In the genomic region with DNA sequence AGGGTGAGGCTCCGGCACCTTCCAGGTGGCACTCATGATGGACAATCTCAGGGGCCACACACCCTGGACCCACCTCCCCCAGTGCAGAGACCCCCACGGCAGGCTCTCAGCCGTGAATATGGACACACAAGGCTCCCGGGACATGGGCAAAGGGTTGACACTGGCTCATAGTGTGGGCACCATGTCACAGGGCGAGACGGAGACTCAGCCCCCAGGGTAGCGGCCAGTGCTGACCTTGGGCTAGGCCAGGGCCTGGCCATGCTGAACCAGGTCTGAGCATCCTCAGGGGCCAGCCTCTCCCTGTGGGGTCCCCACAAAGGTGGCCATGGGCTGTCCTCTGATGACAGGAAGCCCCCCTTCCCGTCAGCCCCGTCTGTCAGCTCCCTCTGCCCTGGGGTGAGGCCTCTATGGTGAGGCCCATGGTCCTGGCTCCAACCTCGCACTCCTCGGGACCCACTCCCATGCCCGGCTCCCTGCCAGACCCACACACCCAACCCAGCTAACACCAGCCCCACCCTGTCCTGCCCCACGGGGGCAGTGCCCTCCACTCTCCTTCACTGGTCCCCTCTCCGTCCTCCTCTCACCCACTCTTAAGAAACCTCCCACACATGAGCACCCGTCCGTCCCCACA, we compare ENCODE assay signal across 17 cellular contexts. TPM values are rescaled to one million over a fixed set of nuclear protein-coding genes. Genes with fewer than 3 reads are reported as not detected.
DNase-seq lines count a peak whose midpoint lies in the region; ATAC-seq and TF ChIP-seq lines count a peak whose summit lies in the region.
"Had no signal": no experiment of that assay in that cellular context is flagged by ENCODE, and none has a peak within 500 bp of the region (broad histone marks: within the 10 kb centered on the region; RNA-seq: fewer than 3 reads in every experiment).

No MANE protein-coding gene starts in this region.

- H3K23ac ChIP-seq in neuronal stem cell (ENCODE audit: low read depth, low read length, poor library complexity) (no peak overlapping the region), mesendoderm (ENCODE audit: low read length) (no peak overlapping the region)

- peak overlapping the region; percentile 56 for H3K14ac ChIP-seq in neuronal stem cell (ENCODE audit: low read length)

- H3K36me3 Mint-ChIP-seq in natural killer cell: no peaks in the 10 kb centered on the region
- no peaks in the 10 kb centered on the region for H3K36me3 Mint-ChIP-seq in natural killer cell treated with Interleukin-12 subunit alpha and Interleukin-12 subunit beta and Interleukin-15 and Interleukin-18, amount 100 ng/mL, for 72 hours
- H3K36me3 Mint-ChIP-seq: naive B cell; stimulated activated effector memory CD8-positive, alpha-beta T cell treated with anti-CD3 and anti-CD28 coated beads, Interleukin-12 subunit alpha, Interleukin-12 subunit beta, amount 100 ng/mL, for 72 hours had no signal

- no peak overlapping the region for H4K8ac ChIP-seq in neuronal stem cell (ENCODE audit: low read depth, low read length)
- H4K8ac ChIP-seq in mesendoderm (ENCODE audit: low read depth, low read length): no peak overlapping the region

- no CpG with 5 or more reads among the region's 16 CpGs for WGBS in neuronal stem cell (ENCODE audit: extremely low coverage in 2 of 2, insufficient read length in 2 of 2, insufficient replicate concordance in 1 of 2), 2 donors
- WGBS in mesendoderm (ENCODE audit: extremely low coverage, insufficient coverage, low lambda C conversion rate): no CpG with 5 or more reads among the region's 16 CpGs

- H2BK5ac ChIP-seq in neuronal stem cell (ENCODE audit: low read length) (no peak overlapping the region), mesendoderm (ENCODE audit: low read length) (no peak overlapping the region)

- no peaks in the 10 kb centered on the region for H3K79me1 ChIP-seq in neuronal stem cell (ENCODE audit: low read depth, low read length)
- H3K79me1 ChIP-seq in mesendoderm (ENCODE audit: low read length): no peaks in the 10 kb centered on the region

- no peak overlapping the region for H3K4me3 ChIP-seq in neuronal stem cell (ENCODE audit: low read length in 2 of 2)
- H3K4me3 ChIP-seq in mesendoderm (ENCODE audit: low read length): no peak overlapping the region
- H3K4me3 ChIP-seq: breast epithelium, skin epidermis had no signal

- no peak for TF ChIP-seq CTCF in natural killer cell (IDR thresholded peaks at IDR 0.05)

- H2BK12ac ChIP-seq in neuronal stem cell (ENCODE audit: low read length): peak overlapping the region; percentile 41

- H3K4me1 ChIP-seq in neuronal stem cell (ENCODE audit: control insufficient read depth in 2 of 2, insufficient read depth in 1 of 2, low read depth in 1 of 2, low read length in 2 of 2) (peaks cover 0 to 14% of the 10 kb centered on the region in 2 donors), mesendoderm (ENCODE audit: control insufficient read depth, low read depth, low read length) (no peaks in the 10 kb centered on the region)
- H3K4me1 ChIP-seq: breast epithelium, parathyroid adenoma had no signal

- H3K9me3 Mint-ChIP-seq in natural killer cell: no peaks in the 10 kb centered on the region
- no peaks in the 10 kb centered on the region for H3K9me3 Mint-ChIP-seq in natural killer cell treated with Interleukin-12 subunit alpha and Interleukin-12 subunit beta and Interleukin-15 and Interleukin-18, amount 100 ng/mL, for 72 hours
- H3K9me3 Mint-ChIP-seq: activated T-helper 2 cell treated with anti-CD3 and anti-CD28 coated beads, Interferon-gamma antibody, Interleukin-2, Interleukin-4, amounts not matched to agents 10 μg/mL and 5 μg/mL and 100 μg/mL, durations not matched to agents 14 hours and 24 hours and 36 hours; naive B cell; stimulated activated effector memory CD8-positive, alpha-beta T cell treated with anti-CD3 and anti-CD28 coated beads, Interleukin-12 subunit alpha, Interleukin-12 subunit beta, amount 100 ng/mL, for 72 hours had no signal

- H3K36me3 ChIP-seq in neuronal stem cell (replicated peaks in 1 of 2; ENCODE audit: control insufficient read depth in 2 of 2, insufficient read depth in 2 of 2, low read length in 2 of 2) (no peaks in the 10 kb centered on the region), mesendoderm (ENCODE audit: control insufficient read depth, insufficient read depth, low read length) (no peaks in the 10 kb centered on the region)
- H3K36me3 ChIP-seq: breast epithelium had no signal

- no peaks in the 10 kb centered on the region for H3K79me2 ChIP-seq in mesendoderm (ENCODE audit: control insufficient read depth, insufficient read depth, low read length)
- H3K79me2 ChIP-seq: parathyroid adenoma had no signal

- intact Hi-C loops in natural killer cell (cut with micrococcal nuclease): loop anchor here (1.0 kb wide), 1 partner anchor 675 kb away; no protein-coding TSS in a partner anchor

- no peak overlapping the region for H2BK120ac ChIP-seq in neuronal stem cell (ENCODE audit: low read depth, low read length)
- no peak overlapping the region for H2BK120ac ChIP-seq in mesendoderm (ENCODE audit: low read depth, low read length)

- peak overlapping the region; percentile 70 for H3K9ac ChIP-seq in neuronal stem cell (ENCODE audit: low read depth, low read length, poor library complexity)
- no peak overlapping the region for H3K9ac ChIP-seq in mesendoderm (ENCODE audit: low read length)
- H3K9ac ChIP-seq: parathyroid adenoma had no signal

- H2BK15ac ChIP-seq in neuronal stem cell (ENCODE audit: low read length): no peak overlapping the region
- H2BK15ac ChIP-seq in mesendoderm (replicated peaks; ENCODE audit: low read depth): no peak overlapping the region

- no peak for ATAC-seq in activated CD4-positive, CD25-positive, alpha-beta regulatory T cell treated with anti-CD3 and anti-CD28 coated beads, Interleukin-2, amount 50 U/mL, for 24 hours
- no peak for ATAC-seq in natural killer cell
- no peak for ATAC-seq in natural killer cell treated with Interleukin-12 subunit alpha and Interleukin-12 subunit beta and Interleukin-15 and Interleukin-18, amount 100 ng/mL, for 72 hours

- DNase-seq in activated CD4-positive, CD25-positive, alpha-beta regulatory T cell treated with anti-CD3 and anti-CD28 coated beads, Interleukin-2, amount 50 U/mL, for 72 hours: peak; percentile 26
- DNase-seq in natural killer cell (peak; percentile 14), neuronal stem cell (ENCODE audit: low spot score) (no peak), AG08396 (ENCODE audit: low spot score) (no peak), AG08395 (ENCODE audit: low spot score) (no peak), mesendoderm (no peak)
- no peak for DNase-seq in natural killer cell treated with Interleukin-12 subunit alpha and Interleukin-12 subunit beta and Interleukin-15 and Interleukin-18, amount 100 ng/mL, for 72 hours (ENCODE audit: low spot score)
- DNase-seq: cortex of kidney had no signal

- H3K18ac ChIP-seq in neuronal stem cell (ENCODE audit: low read length): peak overlapping the region; percentile 19
- no peak overlapping the region for H3K18ac ChIP-seq in mesendoderm (ENCODE audit: low read length)

- no peak overlapping the region for H3K4me2 ChIP-seq in neuronal stem cell (ENCODE audit: insufficient read depth, low read length, poor library complexity, severe bottlenecking)
- no peak overlapping the region for H3K4me2 ChIP-seq in mesendoderm (ENCODE audit: low read length)

- H3K27me3 ChIP-seq in neuronal stem cell (ENCODE audit: control insufficient read depth in 3 of 3, insufficient read depth in 3 of 3, low read depth in 1 of 3, low read length in 3 of 3): peaks cover 0 to 10% (median 0%) of the 10 kb centered on the region in 3 experiments
- H3K27me3 ChIP-seq in mesendoderm (ENCODE audit: insufficient read depth, low read length, poor library complexity): no peaks in the 10 kb centered on the region

- no peaks in the 10 kb centered on the region for H3K4me1 Mint-ChIP-seq in natural killer cell
- H3K4me1 Mint-ChIP-seq in natural killer cell treated with Interleukin-12 subunit alpha and Interleukin-12 subunit beta and Interleukin-15 and Interleukin-18, amount 100 ng/mL, for 72 hours (ENCODE audit: low read depth in 2 of 2): no peaks in the 10 kb centered on the region
- H3K4me1 Mint-ChIP-seq: naive B cell had no signal

- H3K27ac ChIP-seq in neuronal stem cell (replicated peaks; ENCODE audit: low read length): no peak overlapping the region
- H3K27ac ChIP-seq in mesendoderm (ENCODE audit: low read depth, low read length): no peak overlapping the region
- H3K27ac ChIP-seq: breast epithelium, parathyroid adenoma, skin epidermis had no signal

- H3K9me3 ChIP-seq in neuronal stem cell (replicated peaks in 1 of 2; ENCODE audit: control insufficient read depth in 2 of 2, insufficient read depth in 1 of 2, low read depth in 1 of 2, low read length in 2 of 2): no peaks in the 10 kb centered on the region
- H3K9me3 ChIP-seq: breast epithelium had no signal

- H2AK5ac ChIP-seq in neuronal stem cell (ENCODE audit: low read depth, low read length) (peak overlapping the region; percentile 84), mesendoderm (ENCODE audit: low read length) (no peak overlapping the region)

- no peak overlapping the region for H3K27ac Mint-ChIP-seq in natural killer cell
- no peak overlapping the region for H3K27ac Mint-ChIP-seq in natural killer cell treated with Interleukin-12 subunit alpha and Interleukin-12 subunit beta and Interleukin-15 and Interleukin-18, amount 100 ng/mL, for 72 hours
- H3K27ac Mint-ChIP-seq: activated T-helper 2 cell treated with anti-CD3 and anti-CD28 coated beads, Interferon-gamma antibody, Interleukin-2, Interleukin-4, amounts not matched to agents 10 μg/mL and 5 μg/mL and 100 μg/mL, durations not matched to agents 14 hours and 24 hours and 36 hours; naive B cell; stimulated activated effector memory CD8-positive, alpha-beta T cell treated with anti-CD3 and anti-CD28 coated beads, Interleukin-12 subunit alpha, Interleukin-12 subunit beta, amount 100 ng/mL, for 72 hours had no signal

- H2AFZ ChIP-seq in neuronal stem cell (ENCODE audit: low read length): no peak overlapping the region
- H2AFZ ChIP-seq: parathyroid adenoma had no signal

- H4K91ac ChIP-seq in neuronal stem cell (ENCODE audit: low read depth, low read length, poor library complexity): peak overlapping the region; percentile 43

- H3K4ac ChIP-seq in neuronal stem cell (ENCODE audit: low read length) (no peak overlapping the region), mesendoderm (ENCODE audit: low read depth, low read length) (no peak overlapping the region)

- H3K56ac ChIP-seq in mesendoderm (ENCODE audit: low read length): no peak overlapping the region

- no peak overlapping the region for H3K4me3 Mint-ChIP-seq in natural killer cell
- H3K4me3 Mint-ChIP-seq in natural killer cell treated with Interleukin-12 subunit alpha and Interleukin-12 subunit beta and Interleukin-15 and Interleukin-18, amount 100 ng/mL, for 72 hours: no peak overlapping the region
- H3K4me3 Mint-ChIP-seq: naive B cell; stimulated activated effector memory CD8-positive, alpha-beta T cell treated with anti-CD3 and anti-CD28 coated beads, Interleukin-12 subunit alpha, Interleukin-12 subunit beta, amount 100 ng/mL, for 72 hours had no signal

- peaks cover 0 to 2% of the 10 kb centered on the region in 2 donors for H3K27me3 Mint-ChIP-seq in natural killer cell (ENCODE audit: low read depth in 2 of 2)
- peaks cover 0 to 4% of the 10 kb centered on the region in 2 donors for H3K27me3 Mint-ChIP-seq in natural killer cell treated with Interleukin-12 subunit alpha and Interleukin-12 subunit beta and Interleukin-15 and Interleukin-18, amount 100 ng/mL, for 72 hours

- H4K5ac ChIP-seq in mesendoderm (ENCODE audit: low read length): no peak overlapping the region

RNA-seq across cellular contexts. Expression of a gene that starts 19.0 kb away (rescaled TPM):
- not detected for total RNA-seq in natural killer cell
- total RNA-seq in natural killer cell treated with Interleukin-12 subunit alpha and Interleukin-12 subunit beta and Interleukin-15 and Interleukin-18, amount 100 ng/mL, for 72 hours: not detected
- 8.3 TPM for polyA plus RNA-seq in neuronal stem cell (2013, experiment 1 of 2)
- polyA plus RNA-seq in neuronal stem cell (2013, experiment 2 of 2): 8.3 TPM
- 1.3 TPM for polyA plus RNA-seq in mesendoderm (2013, experiment 1 of 2)
- 1.4 TPM for polyA plus RNA-seq in mesendoderm (2013, experiment 2 of 2)
- total RNA-seq: fibroblast of lung had no signal
- polyA plus RNA-seq: BJ had no signal

RNA-seq across cellular contexts. Expression of a gene that starts 48.9 kb away (rescaled TPM):
- 1 to 10 TPM; 5.8 to 8.2 (median 8.1) TPM for total RNA-seq in natural killer cell
- total RNA-seq in natural killer cell treated with Interleukin-12 subunit alpha and Interleukin-12 subunit beta and Interleukin-15 and Interleukin-18, amount 100 ng/mL, for 72 hours: 1 to 10 TPM; 1.1 to 1.9 TPM
- polyA plus RNA-seq in neuronal stem cell (2013, experiment 1 of 2): 2.0 TPM
- polyA plus RNA-seq in neuronal stem cell (2013, experiment 2 of 2): 2.0 TPM
- polyA plus RNA-seq in mesendoderm (2013, experiment 1 of 2): 0.31 TPM
- polyA plus RNA-seq in mesendoderm (2013, experiment 2 of 2): 0.42 TPM

Comparison
In these comparisons a context has a peak if more than half of its experiments do, and no peak if none do; other contexts are left out.
1. DNase-seq: peak in activated CD4-positive, CD25-positive, alpha-beta regulatory T cell treated with anti-CD3 and anti-CD28 coated beads, Interleukin-2, amount 50 U/mL, for 72 hours (single experiment) and natural killer cell (single experiment); none in natural killer cell treated with Interleukin-12 subunit alpha and Interleukin-12 subunit beta and Interleukin-15 and Interleukin-18, amount 100 ng/mL, for 72 hours (single experiment), neuronal stem cell (single experiment), AG08396 (single experiment), AG08395 (single experiment) and mesendoderm (single experiment).